Comparison of ENCODE assay signal across 12 cellular contexts in the genomic region with DNA sequence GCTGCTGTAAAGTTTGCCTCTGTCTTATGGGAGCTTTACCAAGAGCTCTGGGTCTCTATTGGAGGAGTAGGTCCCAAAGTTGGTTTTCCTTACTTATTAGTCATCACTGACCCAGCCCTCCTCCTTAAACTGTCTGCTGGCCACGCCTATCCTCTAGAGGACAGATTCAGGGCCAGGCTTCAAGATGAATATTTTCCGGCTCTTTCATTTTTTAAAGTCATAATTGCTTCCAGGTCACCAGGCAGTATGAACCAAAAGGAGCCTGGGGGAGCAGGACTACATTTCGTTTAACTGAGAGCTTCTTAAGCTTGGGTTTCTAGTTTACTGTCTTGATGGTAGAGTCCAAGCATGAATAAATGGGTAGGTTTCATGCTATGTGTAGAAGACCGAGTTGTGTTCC. TPM values are rescaled to one million over a fixed set of nuclear protein-coding genes. Genes with fewer than 3 reads are reported as not detected.
DNase-seq lines count a peak whose midpoint lies in the region; ATAC-seq and TF ChIP-seq lines count a peak whose summit lies in the region.
"Had no signal": no experiment of that assay in that cellular context is flagged by ENCODE, and none has a peak within 500 bp of the region (broad histone marks: within the 10 kb centered on the region; RNA-seq: fewer than 3 reads in every experiment).

No MANE protein-coding gene starts in this region.

- H3K4me3 ChIP-seq in NB4 (ENCODE audit: low read depth, low read length) = no peak overlapping the region
- H3K4me3 ChIP-seq in fibroblast of lung (replicated peaks in 1 of 4; ENCODE audit: control extremely low read depth in 1 of 4, insufficient read depth in 1 of 4, low read depth in 3 of 4, low read length in 4 of 4) = no peak overlapping the region
- H3K4me3 ChIP-seq: testis had no signal

- intact Hi-C loops in sciatic nerve (cut with DNase I) = no loop called here

- DNase-seq in GM03348 (ENCODE audit: low spot score) (peak; percentile 77), NB4 (ENCODE audit: low read depth) (peak; percentile 74), fibroblast of lung (ENCODE audit: low read depth in 2 of 2) (peak; percentile 54 to 65), sciatic nerve (ENCODE audit: low spot score) (no peak), GF-D8 (lab: John Stamatoyannopoulos, UW) (no peak)
- DNase-seq in activated T-cell treated with anti-CD3 and anti-CD28 coated beads, Interleukin-2, amount 50 U/mL, for 24 hours = no peak
- no peak for DNase-seq in effector CD8-positive, alpha-beta T cell (lab: John Stamatoyannopoulos, UW)
- DNase-seq: activated CD8-positive, alpha-beta memory T cell treated with anti-CD3 and anti-CD28 coated beads, Interleukin-2, amount 50 U/mL, for 4 hours; DMS153; NCI-H345; testis had no signal

- peaks cover 3% of the 10 kb centered on the region for H3K4me1 Mint-ChIP-seq in activated T-cell treated with anti-CD3 and anti-CD28 coated beads, Interleukin-2, amount 50 U/mL, for 24 hours (ENCODE audit: low read depth)

- no peaks in the 10 kb centered on the region for H4K20me1 ChIP-seq in fibroblast of lung (ENCODE audit: control insufficient read depth, extremely low read depth, insufficient read depth, low read length)

- H3K36me3 ChIP-seq in fibroblast of lung (ENCODE audit: control insufficient read depth, insufficient read depth, low read length) = no peaks in the 10 kb centered on the region

- ATAC-seq in sciatic nerve (peak; percentile 72), HG03520 (IDR thresholded peaks at IDR 0.05; ENCODE audit: unreplicated experiment) (no peak)

- H3K36me3 Mint-ChIP-seq in activated T-cell treated with anti-CD3 and anti-CD28 coated beads, Interleukin-2, amount 50 U/mL, for 24 hours (ENCODE audit: low read depth) = no peaks in the 10 kb centered on the region

- H3K4me1 ChIP-seq in fibroblast of lung (ENCODE audit: control insufficient read depth, extremely low read depth, insufficient read depth, low read length) = no peaks in the 10 kb centered on the region
- H3K4me1 ChIP-seq: testis had no signal

- H2AFZ ChIP-seq in fibroblast of lung (ENCODE audit: low read length) = peak overlapping the region; percentile 60

- no peak overlapping the region for H3K27ac Mint-ChIP-seq in activated T-cell treated with anti-CD3 and anti-CD28 coated beads, Interleukin-2, amount 50 U/mL, for 24 hours

- no peaks in the 10 kb centered on the region for H3K9me3 Mint-ChIP-seq in activated T-cell treated with anti-CD3 and anti-CD28 coated beads, Interleukin-2, amount 50 U/mL, for 24 hours

- H3K27me3 ChIP-seq in fibroblast of lung (ENCODE audit: control insufficient read depth, insufficient read depth, low read length) = no peaks in the 10 kb centered on the region
- H3K27me3 ChIP-seq: testis had no signal

- peaks cover 8% of the 10 kb centered on the region for H3K27me3 Mint-ChIP-seq in activated T-cell treated with anti-CD3 and anti-CD28 coated beads, Interleukin-2, amount 50 U/mL, for 24 hours

- no peak overlapping the region for H3K9ac ChIP-seq in fibroblast of lung (ENCODE audit: insufficient read depth, low read length)

- H3K4me2 ChIP-seq in fibroblast of lung (ENCODE audit: extremely low read depth, insufficient read depth, low read length) = peak overlapping the region; percentile 13

- TF ChIP-seq CTCF in NB4 (IDR thresholded peaks at IDR 0.05; ENCODE audit: low read depth, low read length) (no peak), fibroblast of lung (conservative IDR thresholded peaks at IDR 0.05 in 1 of 2, IDR thresholded peaks at IDR 0.05 in 1 of 2; ENCODE audit: low read depth in 1 of 2, low read length in 2 of 2) (no peak)

- no peaks in the 10 kb centered on the region for H3K9me3 ChIP-seq in fibroblast of lung (ENCODE audit: control insufficient read depth, insufficient read depth, low read depth, low read length)
- H3K9me3 ChIP-seq: testis had no signal

- H3K79me2 ChIP-seq in fibroblast of lung (ENCODE audit: control insufficient read depth, insufficient read depth, low read length) = no peaks in the 10 kb centered on the region

- TF ChIP-seq POLR2A in NB4 (IDR thresholded peaks at IDR 0.05; ENCODE audit: extremely low read depth, insufficient read length) = no peak

- no peak overlapping the region for H3K4me3 Mint-ChIP-seq in activated T-cell treated with anti-CD3 and anti-CD28 coated beads, Interleukin-2, amount 50 U/mL, for 24 hours

- no peak overlapping the region for H3K27ac ChIP-seq in fibroblast of lung (ENCODE audit: insufficient read depth, low read length)
- H3K27ac ChIP-seq: testis had no signal

RNA-seq across cellular contexts. Expression of a gene that starts 13.7 kb away (rescaled TPM):
- total RNA-seq in fibroblast of lung (1.3 and 2.8 TPM in 2 replicates), sciatic nerve (25.1 TPM)
- 1.1 and 1.3 TPM in 2 replicates for polyA plus RNA-seq in fibroblast of lung
- polyA plus RNA-seq in fibroblast of lung (2012) = 4.6 and 5.5 TPM in 2 replicates
- 10.1 and 12.1 TPM in 2 replicates for polyA minus RNA-seq in fibroblast of lung (ENCODE audit: low replicate concordance)

Comparison
In these comparisons a context has a peak if more than half of its experiments do, and no peak if none do; other contexts are left out.
1. DNase-seq: peak in GM03348 (single experiment), NB4 (single experiment) and fibroblast of lung (2 of 2); none in sciatic nerve (single experiment), activated T-cell treated with anti-CD3 and anti-CD28 coated beads, Interleukin-2, amount 50 U/mL, for 24 hours (single experiment), GF-D8 (single experiment) and effector CD8-positive, alpha-beta T cell (single experiment).